1 cellular context compared by ENCODE assay signal in the genomic region with DNA sequence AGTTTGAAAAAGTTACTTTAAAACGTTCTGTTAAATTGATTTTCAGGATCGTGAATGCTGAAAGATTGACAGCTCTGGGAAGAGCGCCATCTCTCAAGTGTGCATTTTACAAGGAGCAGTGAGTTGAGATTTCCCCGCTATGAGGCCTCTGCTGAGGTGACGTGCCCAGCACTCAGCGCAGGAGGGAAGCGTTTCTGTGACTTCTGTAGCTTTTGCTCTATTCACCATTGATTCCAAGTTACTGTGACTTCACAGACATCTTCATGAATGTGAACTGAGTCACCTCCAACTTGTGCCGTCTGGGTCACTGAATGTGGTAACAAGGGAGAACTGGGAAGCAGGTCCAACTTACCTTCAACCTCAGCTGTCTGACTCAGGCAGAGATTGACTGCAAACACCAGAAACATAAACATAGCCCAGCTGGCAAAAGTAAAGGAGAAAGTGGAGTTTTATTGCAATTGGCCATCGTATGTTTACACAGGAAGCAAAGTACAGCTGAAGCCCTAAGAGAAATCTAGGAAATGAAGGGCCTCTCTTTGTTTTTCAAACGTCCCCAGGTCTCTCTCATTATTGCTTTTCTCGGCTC.
TF ChIP-seq lines count a peak whose summit lies in the region.

No MANE protein-coding gene starts in this region.

TF ChIP-seq in GM23338, 12 proteins besides CTCF, POLR2A, EP300 and RAD21 (continued from another document):
- TF ChIP-seq, protein P1, sequence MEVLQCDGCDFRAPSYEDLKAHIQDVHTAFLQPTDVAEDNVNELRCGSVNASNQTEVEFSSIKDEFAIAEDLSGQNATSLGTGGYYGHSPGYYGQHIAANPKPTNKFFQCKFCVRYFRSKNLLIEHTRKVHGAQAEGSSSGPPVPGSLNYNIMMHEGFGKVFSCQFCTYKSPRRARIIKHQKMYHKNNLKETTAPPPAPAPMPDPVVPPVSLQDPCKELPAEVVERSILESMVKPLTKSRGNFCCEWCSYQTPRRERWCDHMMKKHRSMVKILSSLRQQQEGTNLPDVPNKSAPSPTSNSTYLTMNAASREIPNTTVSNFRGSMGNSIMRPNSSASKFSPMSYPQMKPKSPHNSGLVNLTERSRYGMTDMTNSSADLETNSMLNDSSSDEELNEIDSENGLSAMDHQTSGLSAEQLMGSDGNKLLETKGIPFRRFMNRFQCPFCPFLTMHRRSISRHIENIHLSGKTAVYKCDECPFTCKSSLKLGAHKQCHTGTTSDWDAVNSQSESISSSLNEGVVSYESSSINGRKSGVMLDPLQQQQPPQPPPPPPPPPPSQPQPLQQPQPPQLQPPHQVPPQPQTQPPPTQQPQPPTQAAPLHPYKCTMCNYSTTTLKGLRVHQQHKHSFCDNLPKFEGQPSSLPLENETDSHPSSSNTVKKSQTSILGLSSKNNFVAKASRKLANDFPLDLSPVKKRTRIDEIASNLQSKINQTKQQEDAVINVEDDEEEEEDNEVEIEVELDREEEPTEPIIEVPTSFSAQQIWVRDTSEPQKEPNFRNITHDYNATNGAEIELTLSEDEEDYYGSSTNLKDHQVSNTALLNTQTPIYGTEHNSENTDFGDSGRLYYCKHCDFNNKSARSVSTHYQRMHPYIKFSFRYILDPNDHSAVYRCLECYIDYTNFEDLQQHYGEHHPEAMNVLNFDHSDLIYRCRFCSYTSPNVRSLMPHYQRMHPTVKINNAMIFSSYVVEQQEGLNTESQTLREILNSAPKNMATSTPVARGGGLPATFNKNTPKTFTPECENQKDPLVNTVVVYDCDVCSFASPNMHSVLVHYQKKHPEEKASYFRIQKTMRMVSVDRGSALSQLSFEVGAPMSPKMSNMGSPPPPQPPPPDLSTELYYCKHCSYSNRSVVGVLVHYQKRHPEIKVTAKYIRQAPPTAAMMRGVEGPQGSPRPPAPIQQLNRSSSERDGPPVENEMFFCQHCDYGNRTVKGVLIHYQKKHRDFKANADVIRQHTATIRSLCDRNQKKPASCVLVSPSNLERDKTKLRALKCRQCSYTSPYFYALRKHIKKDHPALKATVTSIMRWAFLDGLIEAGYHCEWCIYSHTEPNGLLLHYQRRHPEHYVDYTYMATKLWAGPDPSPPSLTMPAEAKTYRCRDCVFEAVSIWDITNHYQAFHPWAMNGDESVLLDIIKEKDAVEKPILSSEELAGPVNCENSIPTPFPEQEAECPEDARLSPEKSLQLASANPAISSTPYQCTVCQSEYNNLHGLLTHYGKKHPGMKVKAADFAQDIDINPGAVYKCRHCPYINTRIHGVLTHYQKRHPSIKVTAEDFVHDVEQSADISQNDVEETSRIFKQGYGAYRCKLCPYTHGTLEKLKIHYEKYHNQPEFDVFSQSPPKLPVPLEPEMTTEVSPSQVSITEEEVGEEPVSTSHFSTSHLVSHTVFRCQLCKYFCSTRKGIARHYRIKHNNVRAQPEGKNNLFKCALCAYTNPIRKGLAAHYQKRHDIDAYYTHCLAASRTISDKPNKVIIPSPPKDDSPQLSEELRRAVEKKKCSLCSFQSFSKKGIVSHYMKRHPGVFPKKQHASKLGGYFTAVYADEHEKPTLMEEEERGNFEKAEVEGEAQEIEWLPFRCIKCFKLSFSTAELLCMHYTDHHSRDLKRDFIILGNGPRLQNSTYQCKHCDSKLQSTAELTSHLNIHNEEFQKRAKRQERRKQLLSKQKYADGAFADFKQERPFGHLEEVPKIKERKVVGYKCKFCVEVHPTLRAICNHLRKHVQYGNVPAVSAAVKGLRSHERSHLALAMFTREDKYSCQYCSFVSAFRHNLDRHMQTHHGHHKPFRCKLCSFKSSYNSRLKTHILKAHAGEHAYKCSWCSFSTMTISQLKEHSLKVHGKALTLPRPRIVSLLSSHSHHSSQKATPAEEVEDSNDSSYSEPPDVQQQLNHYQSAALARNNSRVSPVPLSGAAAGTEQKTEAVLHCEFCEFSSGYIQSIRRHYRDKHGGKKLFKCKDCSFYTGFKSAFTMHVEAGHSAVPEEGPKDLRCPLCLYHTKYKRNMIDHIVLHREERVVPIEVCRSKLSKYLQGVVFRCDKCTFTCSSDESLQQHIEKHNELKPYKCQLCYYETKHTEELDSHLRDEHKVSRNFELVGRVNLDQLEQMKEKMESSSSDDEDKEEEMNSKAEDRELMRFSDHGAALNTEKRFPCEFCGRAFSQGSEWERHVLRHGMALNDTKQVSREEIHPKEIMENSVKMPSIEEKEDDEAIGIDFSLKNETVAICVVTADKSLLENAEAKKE (CRISPR knock-in tag; IDR thresholded peaks at IDR 0.05): no peak
- TF ChIP-seq EZH2phosphoT487 (IDR thresholded peaks at IDR 0.05; ENCODE audit: unreplicated experiment) (no peak), ZNF114 (CRISPR knock-in tag; IDR thresholded peaks at IDR 0.05) (no peak), NANOG (IDR thresholded peaks at IDR 0.05; ENCODE audit: borderline replicate concordance) (no peak)
TF ChIP-seq in GM23338: peak in this region for 0.
